In genomic region chr5:154754460-154755360, GRCh38 we compare ENCODE assay signal across 8 cellular contexts. TPM values are rescaled to one million over a fixed set of nuclear protein-coding genes. Genes with fewer than 3 reads are reported as not detected.
DNase-seq lines count a peak whose midpoint lies in the region; ATAC-seq and FAIRE-seq lines count a peak whose summit lies in the region.

No MANE protein-coding gene starts in this region.

- H3K27me3 ChIP-seq in HUES6 (ENCODE audit: control insufficient read depth, insufficient read depth, low read length) (no peaks in the 10 kb centered on the region), NT2/D1 (ENCODE audit: insufficient read depth, insufficient read length) (no peaks in the 10 kb centered on the region)

- H3K4me1 ChIP-seq in HUES6 (ENCODE audit: control insufficient read depth, insufficient read depth, low read length) (peaks cover 41% of the 10 kb centered on the region), NT2/D1 (ENCODE audit: insufficient read depth, insufficient read length) (no peaks in the 10 kb centered on the region), mesodermal cell (ENCODE audit: control insufficient read depth, insufficient read depth, low read length, poor library complexity, severe bottlenecking) (peaks cover 31% of the 10 kb centered on the region)

- H3K27ac ChIP-seq in HUES6 (ENCODE audit: low read depth, low read length) = peak overlapping the region; percentile 88
- H3K27ac ChIP-seq in mesodermal cell (ENCODE audit: low read depth, low read length, severe bottlenecking) = peak overlapping the region; percentile 92

- peak; percentile 31 for FAIRE-seq in endometrium (lab: Jason Lieb, UNC)

- no peaks in the 10 kb centered on the region for H3K36me3 ChIP-seq in HUES6 (ENCODE audit: control insufficient read depth, insufficient read depth, low read length)
- H3K36me3 ChIP-seq in NT2/D1 (ENCODE audit: insufficient read depth, insufficient read length, low read length) = no peaks in the 10 kb centered on the region
- no peaks in the 10 kb centered on the region for H3K36me3 ChIP-seq in mesodermal cell (ENCODE audit: control insufficient read depth, insufficient read depth, low read length)

- peak; percentile 96 for DNase-seq in DMS 273 treated with DMSO at 0.1 percent for 48 hours (lab: John Stamatoyannopoulos, UW)
- DNase-seq in NT2/D1 (ENCODE audit: low read depth, low spot score) = peak; percentile 97
- DNase-seq in activated CD8-positive, alpha-beta memory T cell treated with anti-CD3 and anti-CD28 coated beads, Interleukin-2, amount 50 U/mL, for 4 hours = peak; percentile 100
- peak; percentile 92 for DNase-seq in stimulated activated CD8-positive, alpha-beta memory T cell treated with anti-CD3 and anti-CD28 coated beads, Interleukin-15, amount 100 ng/mL, for 24 hours (ENCODE audit: low read depth)

- H3K9ac ChIP-seq in HUES6 (ENCODE audit: low read length) = peak overlapping the region; percentile 84
- H3K9ac ChIP-seq in NT2/D1 (ENCODE audit: insufficient read length, low read depth) = peak overlapping the region; percentile 84

- peak; percentile 89 for ATAC-seq in GM21447 (IDR thresholded peaks at IDR 0.05; ENCODE audit: unreplicated experiment)

- H3K9me3 ChIP-seq in HUES6 (ENCODE audit: control insufficient read depth, insufficient read depth, low read depth, low read length) (no peaks in the 10 kb centered on the region), NT2/D1 (ENCODE audit: insufficient read depth, low read length) (no peaks in the 10 kb centered on the region), mesodermal cell (ENCODE audit: control insufficient read depth, low read length) (no peaks in the 10 kb centered on the region)

- WGBS in mesodermal cell (ENCODE audit: insufficient coverage in 2 of 2), 2 experiments = 3 to 4% methylated on average over 53 to 63 of the region's 92 CpGs

- H3K4me3 ChIP-seq in HUES6 (ENCODE audit: low read depth, low read length) = peak overlapping the region; percentile 99
- peak overlapping the region; percentile 83 for H3K4me3 ChIP-seq in NT2/D1 (ENCODE audit: insufficient read length, low read depth)
- peak overlapping the region; percentile 91 for H3K4me3 ChIP-seq in mesodermal cell (ENCODE audit: extremely low read depth, insufficient read depth, low read length, poor library complexity, severe bottlenecking)

RNA-seq across cellular contexts. Expression of gene LARP1, which starts 0.5 kb away (rescaled TPM):
- 82.6 TPM for polyA plus RNA-seq in mesodermal cell (2013, experiment 1 of 2)
- 76.6 TPM for polyA plus RNA-seq in mesodermal cell (2013, experiment 2 of 2)

Comparison
In these comparisons a context has a peak if more than half of its experiments do, and no peak if none do; other contexts are left out.
1. Peak in every context shown above with its lines: DNase-seq, ATAC-seq, H3K4me3 ChIP-seq and H3K27ac ChIP-seq.